8 cellular contexts compared by ENCODE assay signal in genomic region chr10:132537713-132538020, GRCh38. TPM values are rescaled to one million over a fixed set of nuclear protein-coding genes. Genes with fewer than 3 reads are reported as not detected.
DNase-seq lines count a peak whose midpoint lies in the region; TF ChIP-seq lines count a peak whose summit lies in the region.

A gene with protein sequence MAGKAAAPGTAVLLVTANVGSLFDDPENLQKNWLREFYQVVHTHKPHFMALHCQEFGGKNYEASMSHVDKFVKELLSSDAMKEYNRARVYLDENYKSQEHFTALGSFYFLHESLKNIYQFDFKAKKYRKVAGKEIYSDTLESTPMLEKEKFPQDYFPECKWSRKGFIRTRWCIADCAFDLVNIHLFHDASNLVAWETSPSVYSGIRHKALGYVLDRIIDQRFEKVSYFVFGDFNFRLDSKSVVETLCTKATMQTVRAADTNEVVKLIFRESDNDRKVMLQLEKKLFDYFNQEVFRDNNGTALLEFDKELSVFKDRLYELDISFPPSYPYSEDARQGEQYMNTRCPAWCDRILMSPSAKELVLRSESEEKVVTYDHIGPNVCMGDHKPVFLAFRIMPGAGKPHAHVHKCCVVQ (plus strand): TSS chr10:132537787. CDS start chr10:132538097, 310 bp downstream.

- H3K4me1 ChIP-seq in osteoblast (ENCODE audit: insufficient read depth, low read length): peaks cover 52% of the 10 kb centered on the region

- H3K79me2 ChIP-seq in osteoblast (ENCODE audit: insufficient read depth, low read length): peaks cover 38% of the 10 kb centered on the region

- H3K4me2 ChIP-seq in osteoblast (ENCODE audit: insufficient read depth, low read length): peak within 1 kb of the TSS; percentile 96

- peak within 1 kb of the TSS; percentile 50 for H3K27ac ChIP-seq in osteoblast (ENCODE audit: low read depth, low read length)

- POLR2A ChIA-PET in HEK293T (lab: Yijun Ruan, JAX): no interaction called here

- no peaks in the 10 kb centered on the region for H3K9me3 ChIP-seq in osteoblast (ENCODE audit: low read depth, low read length)

- peak; percentile 38; the same call in 1 of the 2 replicates for TF ChIP-seq POLR2A in Raji (IDR thresholded peaks at IDR 0.05; ENCODE audit: insufficient read depth, low read depth, low read length)

- TF ChIP-seq CTCF in GM12875 (IDR thresholded peaks at IDR 0.05; ENCODE audit: borderline replicate concordance, insufficient read depth, low read depth, low read length) (no peak), fibroblast of mammary gland (conservative IDR thresholded peaks at IDR 0.05; ENCODE audit: control insufficient read depth, insufficient read depth, low read depth, low read length) (no peak), osteoblast (IDR thresholded peaks at IDR 0.05; ENCODE audit: extremely low read depth, low read depth, low read length) (no peak)

- no peaks in the 10 kb centered on the region for H3K27me3 ChIP-seq in osteoblast (ENCODE audit: insufficient read depth, low read length)

- DNase-seq in fibroblast of mammary gland (ENCODE audit: low read depth): no peak
- no peak for DNase-seq in osteoblast (ENCODE audit: insufficient read length, low spot score, missing footprints)
- no peak for DNase-seq in NCI-H146 treated with DMSO at 0.1 percent for 48 hours (lab: John Stamatoyannopoulos, UW; ENCODE audit: unreplicated experiment)
- DNase-seq in HUDEP-2 (lab: John Stamatoyannopoulos, UW; ENCODE audit: unreplicated experiment in 76 of 76): no peak
- DNase-seq in HEK293T (ENCODE audit: extremely low spot score): no peak
- no peak for DNase-seq in NOMO-1 (lab: John Stamatoyannopoulos, UW; ENCODE audit: unreplicated experiment in 2 of 2)

- H3K4me3 ChIP-seq in GM12875 (ENCODE audit: low read depth, low read length) (peak within 1 kb of the TSS; percentile 78), fibroblast of mammary gland (ENCODE audit: control insufficient read depth, low read depth, low read length) (peak within 1 kb of the TSS; percentile 66), osteoblast (ENCODE audit: insufficient read depth, low read length) (peak within 1 kb of the TSS; percentile 79)

- H2AFZ ChIP-seq in osteoblast (ENCODE audit: low read length): peak within 1 kb of the TSS; percentile 63

- CTCF ChIA-PET in HEK293T (lab: Yijun Ruan, JAX): no interaction called here

- no peaks in the 10 kb centered on the region for H3K36me3 ChIP-seq in osteoblast (ENCODE audit: insufficient read depth, low read length)

- peaks cover 31% of the 10 kb centered on the region for H4K20me1 ChIP-seq in osteoblast (ENCODE audit: insufficient read depth, low read length)

TF ChIP-seq in HEK293T, 16 proteins besides CTCF, POLR2A, EP300 and RAD21:
- TF ChIP-seq NFRKB (IDR thresholded peaks at IDR 0.05): no peak
- no peak for TF ChIP-seq TARDBP (IDR thresholded peaks at IDR 0.05)
- no peak for TF ChIP-seq ZNF384 (IDR thresholded peaks at IDR 0.05)
- TF ChIP-seq ELF4 (IDR thresholded peaks at IDR 0.05): no peak
- TF ChIP-seq ARNT (IDR thresholded peaks at IDR 0.05): no peak
- no peak for TF ChIP-seq BHLHE40 (IDR thresholded peaks at IDR 0.05; ENCODE audit: borderline replicate concordance)
- no peak for TF ChIP-seq FOXA1 (IDR thresholded peaks at IDR 0.05)
- no peak for TF ChIP-seq CTBP1 (IDR thresholded peaks at IDR 0.05; ENCODE audit: borderline replicate concordance)
- TF ChIP-seq FOXM1 (IDR thresholded peaks at IDR 0.05; ENCODE audit: borderline replicate concordance): no peak
- TF ChIP-seq L3MBTL2 (conservative IDR thresholded peaks at IDR 0.05): no peak
- TF ChIP-seq SUZ12 (IDR thresholded peaks at IDR 0.05): no peak
- TF ChIP-seq FOXK2 (IDR thresholded peaks at IDR 0.05): no peak
- TF ChIP-seq HDGF (IDR thresholded peaks at IDR 0.05; ENCODE audit: borderline replicate concordance): no peak
- no peak for TF ChIP-seq SP1 (IDR thresholded peaks at IDR 0.05)
- TF ChIP-seq, protein P1, sequence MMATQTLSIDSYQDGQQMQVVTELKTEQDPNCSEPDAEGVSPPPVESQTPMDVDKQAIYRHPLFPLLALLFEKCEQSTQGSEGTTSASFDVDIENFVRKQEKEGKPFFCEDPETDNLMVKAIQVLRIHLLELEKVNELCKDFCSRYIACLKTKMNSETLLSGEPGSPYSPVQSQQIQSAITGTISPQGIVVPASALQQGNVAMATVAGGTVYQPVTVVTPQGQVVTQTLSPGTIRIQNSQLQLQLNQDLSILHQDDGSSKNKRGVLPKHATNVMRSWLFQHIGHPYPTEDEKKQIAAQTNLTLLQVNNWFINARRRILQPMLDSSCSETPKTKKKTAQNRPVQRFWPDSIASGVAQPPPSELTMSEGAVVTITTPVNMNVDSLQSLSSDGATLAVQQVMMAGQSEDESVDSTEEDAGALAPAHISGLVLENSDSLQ (IDR thresholded peaks at IDR 0.05): no peak
- no peak for TF ChIP-seq LEF1 (IDR thresholded peaks at IDR 0.05; ENCODE audit: borderline replicate concordance)

RNA-seq across cellular contexts. Expression of the gene that starts here (rescaled TPM):
- total RNA-seq in osteoblast: 20.9 and 22.8 TPM in 2 replicates
